In genomic region chr22:45475876-45476514, GRCh38 we compare ENCODE assay signal across 1 cellular context.
TF ChIP-seq lines count a peak whose summit lies in the region.

No MANE protein-coding gene starts in this region.

TF ChIP-seq in H1, 55 proteins besides CTCF, POLR2A, EP300 and RAD21:
- TF ChIP-seq CHD2 (IDR thresholded peaks at IDR 0.05; ENCODE audit: low read length) (no peak), TBP (IDR thresholded peaks at IDR 0.05; ENCODE audit: low read depth, low read length) (no peak), YY1 (IDR thresholded peaks at IDR 0.05; ENCODE audit: low read depth, low read length) (no peak), FOSL1 (IDR thresholded peaks at IDR 0.05; ENCODE audit: insufficient read depth, low read depth, low read length) (no peak), NRF1 (IDR thresholded peaks at IDR 0.05; ENCODE audit: low read depth, low read length) (no peak), RXRA (IDR thresholded peaks at IDR 0.05; ENCODE audit: insufficient read depth, low read depth, low read length) (no peak), SIRT6 (IDR thresholded peaks at IDR 0.05; ENCODE audit: low read length) (no peak), E2F6 (IDR thresholded peaks at IDR 0.05) (no peak)
